Comparison of ENCODE assay signal across 8 cellular contexts in the genomic region with DNA sequence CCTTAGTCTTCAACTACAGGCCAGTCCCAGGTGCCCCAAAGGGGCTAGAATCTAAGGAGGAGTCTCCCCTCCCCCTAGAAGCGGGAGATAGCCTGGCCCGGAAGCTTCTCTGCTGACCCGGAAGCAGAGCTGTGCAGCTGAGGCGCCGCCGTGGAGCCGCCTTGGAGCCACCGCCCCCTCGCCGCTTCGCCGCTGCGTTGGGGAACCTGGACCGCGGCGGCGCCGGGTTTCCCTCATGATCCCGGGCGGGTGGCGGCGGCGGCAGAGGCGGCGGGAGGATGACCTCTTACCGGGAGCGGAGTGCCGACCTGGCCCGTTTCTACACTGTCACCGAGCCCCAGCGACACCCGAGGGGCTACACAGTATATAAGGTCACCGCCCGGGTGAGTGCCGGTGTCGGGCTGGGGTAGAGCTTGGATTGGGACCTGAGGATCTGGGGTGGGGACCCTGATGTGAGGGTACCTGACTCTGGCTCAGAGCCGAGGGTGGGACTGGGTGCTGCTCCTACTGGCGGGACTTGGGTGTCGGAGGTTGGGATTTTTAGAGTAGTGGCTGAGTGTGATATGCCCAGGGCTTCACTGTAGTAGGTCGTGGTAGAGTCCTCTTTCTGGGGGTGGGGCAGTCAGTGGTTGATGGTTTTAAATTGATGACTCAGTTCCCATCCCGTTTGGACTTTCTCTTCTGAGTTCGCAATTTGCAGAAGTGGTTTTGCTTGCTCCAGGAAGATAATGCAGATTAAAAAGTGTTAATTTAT. TPM values are rescaled to one million over a fixed set of nuclear protein-coding genes. Genes with fewer than 3 reads are reported as not detected.
A peak's percentile ranks its signal among the peaks of the same experiment; 100 is the strongest.
DNase-seq lines count a peak whose midpoint lies in the region; ATAC-seq and TF ChIP-seq lines count a peak whose summit lies in the region.

A gene with protein sequence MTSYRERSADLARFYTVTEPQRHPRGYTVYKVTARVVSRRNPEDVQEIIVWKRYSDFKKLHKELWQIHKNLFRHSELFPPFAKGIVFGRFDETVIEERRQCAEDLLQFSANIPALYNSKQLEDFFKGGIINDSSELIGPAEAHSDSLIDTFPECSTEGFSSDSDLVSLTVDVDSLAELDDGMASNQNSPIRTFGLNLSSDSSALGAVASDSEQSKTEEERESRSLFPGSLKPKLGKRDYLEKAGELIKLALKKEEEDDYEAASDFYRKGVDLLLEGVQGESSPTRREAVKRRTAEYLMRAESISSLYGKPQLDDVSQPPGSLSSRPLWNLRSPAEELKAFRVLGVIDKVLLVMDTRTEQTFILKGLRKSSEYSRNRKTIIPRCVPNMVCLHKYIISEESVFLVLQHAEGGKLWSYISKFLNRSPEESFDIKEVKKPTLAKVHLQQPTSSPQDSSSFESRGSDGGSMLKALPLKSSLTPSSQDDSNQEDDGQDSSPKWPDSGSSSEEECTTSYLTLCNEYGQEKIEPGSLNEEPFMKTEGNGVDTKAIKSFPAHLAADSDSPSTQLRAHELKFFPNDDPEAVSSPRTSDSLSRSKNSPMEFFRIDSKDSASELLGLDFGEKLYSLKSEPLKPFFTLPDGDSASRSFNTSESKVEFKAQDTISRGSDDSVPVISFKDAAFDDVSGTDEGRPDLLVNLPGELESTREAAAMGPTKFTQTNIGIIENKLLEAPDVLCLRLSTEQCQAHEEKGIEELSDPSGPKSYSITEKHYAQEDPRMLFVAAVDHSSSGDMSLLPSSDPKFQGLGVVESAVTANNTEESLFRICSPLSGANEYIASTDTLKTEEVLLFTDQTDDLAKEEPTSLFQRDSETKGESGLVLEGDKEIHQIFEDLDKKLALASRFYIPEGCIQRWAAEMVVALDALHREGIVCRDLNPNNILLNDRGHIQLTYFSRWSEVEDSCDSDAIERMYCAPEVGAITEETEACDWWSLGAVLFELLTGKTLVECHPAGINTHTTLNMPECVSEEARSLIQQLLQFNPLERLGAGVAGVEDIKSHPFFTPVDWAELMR (plus strand): TSS at position 115 of the 754 bp plus-strand sequence. CDS start 164 bp downstream, at position 279.

- TF ChIP-seq CTCF in GM13976 (IDR thresholded peaks at IDR 0.05; ENCODE audit: borderline replicate concordance, control extremely low read depth, extremely low read depth, insufficient read depth, missing control alignments) (no peak), left ventricle myocardium inferior (IDR thresholded peaks at IDR 0.05; ENCODE audit: borderline replicate concordance) (peak; percentile 27), prostate gland (IDR thresholded peaks at IDR 0.05) (peak in 2 of 4 experiments; percentile 10 to 13)

- peak within 1 kb of the TSS; percentile 86 for H3K27ac ChIP-seq in left ventricle myocardium inferior (replicated peaks)
- peak within 1 kb of the TSS; percentile 70 for H3K27ac ChIP-seq in prostate gland

- peak within 1 kb of the TSS; percentile 89 for H3K4me3 ChIP-seq in left ventricle myocardium inferior
- H3K4me3 ChIP-seq in prostate gland, result peak within 1 kb of the TSS; percentile 75 to 83

- peak; percentile 99 for ATAC-seq in HG02798 (IDR thresholded peaks at IDR 0.05; ENCODE audit: poor library complexity, unreplicated experiment)

- H3K9me3 ChIP-seq in left ventricle myocardium inferior (replicated peaks), result no peaks in the 10 kb centered on the region
- H3K9me3 ChIP-seq in prostate gland, result no peaks in the 10 kb centered on the region

- H3K36me3 ChIP-seq in left ventricle myocardium inferior (no peaks in the 10 kb centered on the region), prostate gland (no peaks in the 10 kb centered on the region)

- intact Hi-C loops in left ventricle myocardium inferior (cut with micrococcal nuclease) (no loop called here), prostate gland (cut with DNase I) (no loop called here)

- H3K4me1 ChIP-seq in left ventricle myocardium inferior (peaks cover 35% of the 10 kb centered on the region), prostate gland (replicated peaks) (no peaks in the 10 kb centered on the region)

- in situ Hi-C loops in GM13976 (cut with MboI; ENCODE audit: low sequenced_read_pairs, unreplicated experiment), result no loop called here

- no peak for TF ChIP-seq POLR2A in prostate gland (IDR thresholded peaks at IDR 0.05)

- H3K27me3 ChIP-seq in left ventricle myocardium inferior (ENCODE audit: low read depth) (peaks cover 32% of the 10 kb centered on the region), prostate gland (replicated peaks; ENCODE audit: insufficient read depth) (no peaks in the 10 kb centered on the region)

- 0% methylated on average over 41 of the region's 42 CpGs for WGBS in prostate gland

- DNase-seq in GM13976 (ENCODE audit: low spot score), result peak; percentile 92
- peak; percentile 41 for DNase-seq in NCI-H1417 treated with DMSO at 0.1 percent for 48 hours (lab: John Stamatoyannopoulos, UW)
- DNase-seq in T-helper 1 cell, result peak; percentile 63 to 86 (median 75)
- DNase-seq in amniotic epithelial cell (ENCODE audit: low read depth), result peak; percentile 77
- DNase-seq in left ventricle myocardium inferior, result peak; percentile 86
- peak; percentile 73 for DNase-seq in prostate gland (ENCODE audit: low spot score)
- peak; percentile 82 for DNase-seq in ureter (ENCODE audit: low spot score)

RNA-seq across cellular contexts. Expression of the gene that starts here (rescaled TPM):
- total RNA-seq in left ventricle myocardium inferior (9.3 TPM), prostate gland (10 to 100 TPM; 32.6 to 35.3 TPM), ureter (20.7 TPM)

Comparison
In these comparisons a context has a peak if more than half of its experiments do, and no peak if none do; other contexts are left out.
1. Peak in every context shown above with its lines: DNase-seq, ATAC-seq, H3K4me3 ChIP-seq and H3K27ac ChIP-seq.
2. DNase-seq: peak in every context shown above with its lines; median percentile 92 in GM13976; 86 in left ventricle myocardium inferior; 82 in ureter; 77 in amniotic epithelial cell; 75 in T-helper 1 cell; 73 in prostate gland; 41 in NCI-H1417 treated with DMSO at 0.1 percent for 48 hours.